ENCODE assay signal across 12 cellular contexts in the genomic region with DNA sequence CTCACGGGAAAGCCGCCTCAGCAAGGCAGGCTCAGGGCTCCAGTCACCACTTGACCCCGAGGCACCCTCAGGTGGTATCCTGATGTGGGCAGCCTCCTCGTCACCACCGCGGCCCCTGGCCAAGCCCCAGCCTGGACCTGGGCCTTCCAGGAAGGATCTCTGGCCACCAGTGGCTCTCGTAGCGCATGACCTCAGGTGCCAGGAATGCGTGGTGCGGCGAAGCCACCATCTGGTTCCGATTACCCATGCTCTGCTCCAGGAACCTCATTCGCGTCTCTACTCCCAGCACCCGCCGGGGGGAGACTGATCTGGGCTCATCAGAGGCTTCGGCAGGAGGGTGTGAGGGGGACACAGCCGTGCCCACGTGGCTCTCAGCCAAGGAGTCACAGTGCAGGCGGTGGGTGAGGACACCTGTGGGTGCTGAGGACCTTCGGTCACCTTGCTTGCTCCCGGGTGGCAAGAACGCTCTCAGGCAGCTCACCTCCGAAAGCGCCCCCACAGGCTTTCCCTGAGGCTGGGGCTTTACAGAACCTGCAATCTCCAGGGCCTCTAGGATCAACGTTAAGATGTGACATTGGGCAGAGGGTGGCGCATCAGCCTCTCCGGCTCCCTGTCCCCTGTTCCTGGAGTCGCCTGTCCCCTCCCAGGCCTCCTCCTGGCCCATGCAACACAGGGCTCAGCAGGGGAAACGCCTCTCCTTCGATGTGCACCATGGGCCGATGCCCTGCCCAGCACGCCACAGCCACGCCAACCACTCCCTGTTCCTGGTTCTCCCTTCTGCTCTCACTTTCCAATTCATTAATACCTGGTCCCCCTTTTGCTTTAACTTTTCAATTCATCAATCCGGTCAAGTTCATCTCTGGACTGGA. TPM values are rescaled to one million over a fixed set of nuclear protein-coding genes. Genes with fewer than 3 reads are reported as not detected.
DNase-seq lines count a peak whose midpoint lies in the region; ATAC-seq, FAIRE-seq and TF ChIP-seq lines count a peak whose summit lies in the region.
"Had no signal": no experiment of that assay in that cellular context is flagged by ENCODE, and none has a peak within 500 bp of the region (broad histone marks: within the 10 kb centered on the region; RNA-seq: fewer than 3 reads in every experiment).

No MANE protein-coding gene starts in this region.

- TF ChIP-seq CTCF in heart right ventricle (IDR thresholded peaks at IDR 0.05) (no peak), thoracic aorta (IDR thresholded peaks at IDR 0.05) (peak; percentile 12)

- WGBS in heart right ventricle, 2 donors: 88 to 93% methylated on average over 35 of the region's 35 CpGs

- H3K36me3 ChIP-seq in adipocyte (ENCODE audit: control insufficient read depth, insufficient read depth, low read length, severe bottlenecking) (no peaks in the 10 kb centered on the region), heart right ventricle (no peaks in the 10 kb centered on the region), thoracic aorta (no peaks in the 10 kb centered on the region)

- peak; percentile 95 for FAIRE-seq in H54 (lab: Jason Lieb, UNC)
- FAIRE-seq: G401.6 had no signal

- H3K4me1 ChIP-seq in adipocyte (ENCODE audit: control insufficient read depth, insufficient read depth, low read length): peaks cover 26% of the 10 kb centered on the region
- H3K4me1 ChIP-seq in heart right ventricle: peaks cover 0 to 10% (median 3%) of the 10 kb centered on the region in 9 donors
- peaks cover 0 to 39% of the 10 kb centered on the region in 2 donors for H3K4me1 ChIP-seq in thoracic aorta (ENCODE audit: control insufficient read depth in 1 of 2, low read depth in 2 of 2)

- ATAC-seq in heart right ventricle (peak in 7 of 8 donors; percentile 33 to 68 (median 50)), thoracic aorta (ENCODE audit: insufficient number of reproducible peaks, low FRiP score, low read depth) (peak; percentile 59), GM18505 (IDR thresholded peaks at IDR 0.05; ENCODE audit: unreplicated experiment) (no peak)
- ATAC-seq: activated naive CD4-positive, alpha-beta T cell treated with anti-CD3 and anti-CD28 coated beads, Interleukin-2, amount 50 U/mL, for 72 hours had no signal

- H3K9me3 ChIP-seq in adipocyte (ENCODE audit: control insufficient read depth, low read length): no peaks in the 10 kb centered on the region
- no peaks in the 10 kb centered on the region for H3K9me3 ChIP-seq in heart right ventricle
- H3K9me3 ChIP-seq in thoracic aorta: no peaks in the 10 kb centered on the region
- H3K9me3 ChIP-seq: esophagus muscularis mucosa had no signal

- H3K27me3 ChIP-seq in adipocyte (replicated peaks; ENCODE audit: control insufficient read depth, insufficient read depth, low read length): no peaks in the 10 kb centered on the region
- no peaks in the 10 kb centered on the region for H3K27me3 ChIP-seq in heart right ventricle
- no peaks in the 10 kb centered on the region for H3K27me3 ChIP-seq in thoracic aorta (replicated peaks; ENCODE audit: insufficient read depth)
- H3K27me3 ChIP-seq: esophagus muscularis mucosa had no signal

- H3K4me3 ChIP-seq in adipocyte (ENCODE audit: low read length): no peak overlapping the region
- no peak overlapping the region for H3K4me3 ChIP-seq in heart right ventricle
- no peak overlapping the region for H3K4me3 ChIP-seq in thoracic aorta
- H3K4me3 ChIP-seq: esophagus muscularis mucosa had no signal

- DNase-seq in H54 (ENCODE audit: insufficient read length, low spot score): peak; percentile 75
- DNase-seq in adipocyte (ENCODE audit: low read depth): peak; percentile 97
- peak; percentile 22 to 30 for DNase-seq in heart right ventricle
- DNase-seq in thoracic aorta (ENCODE audit: low spot score): peak; percentile 25
- no peak for DNase-seq in germinal center (ENCODE audit: low spot score)
- no peak for DNase-seq in MV-4-11 (lab: John Stamatoyannopoulos, UW)
- DNase-seq: activated CD4-positive, alpha-beta T cell treated with anti-CD3 and anti-CD28 coated beads, Interleukin-2, amount 50 U/mL, for 4 hours; SHP77 had no signal

- TF ChIP-seq POLR2A in H54 (IDR thresholded peaks at IDR 0.05; ENCODE audit: low read depth, low read length) (no peak), GM18505 (IDR thresholded peaks at IDR 0.05; ENCODE audit: borderline replicate concordance, extremely low read depth, insufficient read depth, insufficient read length) (no peak)

- H3K27ac ChIP-seq in heart right ventricle (no peak overlapping the region), thoracic aorta (no peak overlapping the region)
- H3K27ac ChIP-seq: esophagus muscularis mucosa had no signal

- no peak overlapping the region for H3K9ac ChIP-seq in adipocyte (ENCODE audit: low read length)

- intact Hi-C loops in heart right ventricle (cut with DNase I): loop anchor here in 2 of 10 donors (5.0 to 10.0 kb wide), 2 partner anchors 45 to 53 kb away; a partner anchor contains a TSS

RNA-seq across cellular contexts. Expression of a gene that starts 39.0 kb away (rescaled TPM):
- 1 to 10 TPM in 5 of 10 donors, under 1 TPM in 5; 0.53 to 1.8 (median 1.0) TPM for total RNA-seq in heart right ventricle
- 1 to 10 TPM in 1 of 2 donors, under 1 TPM in 1; 0.61 to 1.0 TPM for polyA plus RNA-seq in heart right ventricle
- 1 to 10 TPM; 2.7 to 8.0 TPM for total RNA-seq in thoracic aorta
- total RNA-seq: activated naive CD4-positive, alpha-beta T cell treated with anti-CD3 and anti-CD28 coated beads, Interleukin-2, amount 50 U/mL, for 72 hours had no signal

RNA-seq across cellular contexts. Expression of a gene that starts 55.1 kb away (rescaled TPM):
- total RNA-seq in heart right ventricle (1 to 10 TPM in 8 of 10 donors, under 1 TPM in 2; 0.76 to 3.6 (median 1.8) TPM), thoracic aorta (1 to 10 TPM; 2.3 to 7.7 TPM)
- polyA plus RNA-seq in heart right ventricle: 1 to 10 TPM; 2.0 to 9.3 TPM

RNA-seq across cellular contexts. Expression of a gene that starts 55.1 kb away (rescaled TPM):
- total RNA-seq in heart right ventricle: 10 to 100 TPM in 2 of 10 donors, 1 to 10 TPM in 8; 5.3 to 12.0 (median 7.2) TPM
- polyA plus RNA-seq in heart right ventricle: 1 to 10 TPM; 4.0 to 6.5 TPM
- 10 to 100 TPM; 11.8 to 17.2 TPM for total RNA-seq in thoracic aorta

Comparison
In these comparisons a context has a peak if more than half of its experiments do, and no peak if none do; other contexts are left out.
1. DNase-seq: peak in H54 (single experiment), adipocyte (single experiment), heart right ventricle (2 of 2) and thoracic aorta (single experiment); none in germinal center (single experiment) and MV-4-11 (single experiment).